Comparison of ENCODE assay signal across 16 cellular contexts in genomic region chr3:148997623-148998022, GRCh38.
"Had no signal": no experiment of that assay in that cellular context is flagged by ENCODE, and none has a peak within 500 bp of the region (broad histone marks: within the 10 kb centered on the region; RNA-seq: fewer than 3 reads in every experiment).

No MANE protein-coding gene starts in this region.

- ATAC-seq: naive thymus-derived CD4-positive, alpha-beta T cell; right lobe of liver; SK-N-SH treated with all-trans-retinoic acid at 6 μM for 48 hours had no signal

- H3K4me3 ChIP-seq: right lobe of liver had no signal

- H3K9me3 ChIP-seq: right lobe of liver had no signal

- DNase-seq: activated CD4-positive, alpha-beta T cell treated with anti-CD3 and anti-CD28 coated beads, Interleukin-2, amount 50 U/mL, for 4 hours; activated CD4-positive, CD25-positive, alpha-beta regulatory T cell treated with anti-CD3 and anti-CD28 coated beads, Interleukin-2, amount 50 U/mL, for 72 hours; activated CD8-positive, alpha-beta memory T cell treated with anti-CD3 and anti-CD28 coated beads, Interleukin-2, amount 50 U/mL, for 48 hours; activated naive CD4-positive, alpha-beta T cell treated with anti-CD3 and anti-CD28 coated beads, Interleukin-2, amount 50 U/mL, for 16 hours; amygdala; dermis blood vessel endothelial cell; endodermal cell; erythroblast; hypothalamus; mammary epithelial cell; naive thymus-derived CD4-positive, alpha-beta T cell; nucleus accumbens; right lobe of liver; stimulated activated CD4-positive, alpha-beta T cell treated with anti-CD3 and anti-CD28 coated beads, Interleukin-2, amount 100 ng/mL, for 24 hours; stimulated activated naive CD4-positive, alpha-beta T cell had no signal

- H3K27me3 ChIP-seq: right lobe of liver had no signal

- H3K27ac ChIP-seq: right lobe of liver had no signal
